ENCODE assay signal across 18 cellular contexts in genomic region chr7:3949226-3949625, GRCh38.
A peak's percentile ranks its signal among the peaks of the same experiment; 100 is the strongest.
DNase-seq lines count a peak whose midpoint lies in the region; ATAC-seq and TF ChIP-seq lines count a peak whose summit lies in the region.
"Had no signal": no experiment of that assay in that cellular context is flagged by ENCODE, and none has a peak within 500 bp of the region (broad histone marks: within the 10 kb centered on the region; RNA-seq: fewer than 3 reads in every experiment).

No MANE protein-coding gene starts in this region.

- no peaks in the 10 kb centered on the region for H3K27me3 Mint-ChIP-seq in chondrocyte (ENCODE audit: low read depth)

- H3K27ac Mint-ChIP-seq in chondrocyte (ENCODE audit: unreplicated experiment): peak overlapping the region; percentile 89

- H3K36me3 ChIP-seq in lower lobe of right lung: no peaks in the 10 kb centered on the region
- peaks cover 0 to 7% (median 0%) of the 10 kb centered on the region in 6 donors for H3K36me3 ChIP-seq in spleen
- H3K36me3 ChIP-seq in heart left ventricle: no peaks in the 10 kb centered on the region
- H3K36me3 ChIP-seq: HAP-1, MG63 had no signal

- in situ Hi-C loops in G401 (cut with HindIII; ENCODE audit: low sequenced_read_pairs): no loop called here

- H3K4me3 ChIP-seq in lower lobe of right lung (no peak overlapping the region), spleen (no peak overlapping the region), heart left ventricle (no peak overlapping the region)
- H3K4me3 ChIP-seq: HAP-1, MG63 had no signal

- peaks cover 9% of the 10 kb centered on the region for H3K36me3 Mint-ChIP-seq in chondrocyte (ENCODE audit: low read depth)

- H3K4me3 Mint-ChIP-seq in chondrocyte (ENCODE audit: unreplicated experiment): peak overlapping the region; percentile 63

- TF ChIP-seq CTCF in chondrocyte (IDR thresholded peaks at IDR 0.05): no peak
- no peak for TF ChIP-seq CTCF in lower lobe of right lung (IDR thresholded peaks at IDR 0.05)
- TF ChIP-seq CTCF in spleen (IDR thresholded peaks at IDR 0.05 in 8 of 11, conservative IDR thresholded peaks at IDR 0.05 in 3 of 11): no peak
- TF ChIP-seq CTCF in heart left ventricle (IDR thresholded peaks at IDR 0.05): no peak
- TF ChIP-seq CTCF in GM20000 (IDR thresholded peaks at IDR 0.05; ENCODE audit: extremely low read depth, missing control alignments): no peak

- H3K9me3 Mint-ChIP-seq in chondrocyte (ENCODE audit: low read depth): peaks cover 8% of the 10 kb centered on the region

- peak in 1 of 2 donors; percentile 42 for ATAC-seq in lower lobe of right lung
- no peak for ATAC-seq in heart left ventricle
- no peak for ATAC-seq in GM19351 (IDR thresholded peaks at IDR 0.05; ENCODE audit: unreplicated experiment)
- ATAC-seq: Panc1, Right ventricle myocardium inferior had no signal

- peak; percentile 2 for DNase-seq in G401 (ENCODE audit: low spot score)
- DNase-seq in chondrocyte (ENCODE audit: low spot score): no peak
- DNase-seq in lower lobe of right lung: no peak
- no peak for DNase-seq in spleen
- DNase-seq in heart left ventricle: no peak
- DNase-seq in GM20000 (ENCODE audit: low spot score): no peak
- DNase-seq in GM19240 (ENCODE audit: insufficient read length, low spot score): no peak
- DNase-seq: C1 segment of cervical spinal cord, Karpas-422, MG63, NCI-H1092 treated with DMSO at 0.1 percent for 48 hours, NCI-H2081 treated with DMSO at 0.1 percent for 48 hours, NCI-H510A treated with DMSO at 0.1 percent for 48 hours, NCI-H82 had no signal

- H3K4me1 Mint-ChIP-seq in chondrocyte (ENCODE audit: low read depth): peaks cover 14% of the 10 kb centered on the region

- H3K27ac ChIP-seq in lower lobe of right lung (peak overlapping the region; percentile 50), spleen (peak overlapping the region in 6 of 8 donors; percentile 29 to 78 (median 50)), heart left ventricle (no peak overlapping the region)

- 81 to 91% (median 81%) methylated on average over 16 of the region's 16 CpGs for WGBS in spleen, 5 donors
- 68 to 80% (median 76%) methylated on average over 16 of the region's 16 CpGs for WGBS in heart left ventricle, 4 donors

- H3K4me1 ChIP-seq in lower lobe of right lung: peaks cover under 1% of the 10 kb centered on the region
- H3K4me1 ChIP-seq in spleen: peaks cover 0 to 22% (median 10%) of the 10 kb centered on the region in 6 donors
- no peaks in the 10 kb centered on the region for H3K4me1 ChIP-seq in heart left ventricle
- H3K4me1 ChIP-seq: HAP-1 had no signal

- H3K9me3 ChIP-seq in lower lobe of right lung (no peaks in the 10 kb centered on the region), spleen (peaks cover 0 to 17% (median 13%) of the 10 kb centered on the region in 8 donors), heart left ventricle (peaks cover 0 to 18% (median 7%) of the 10 kb centered on the region in 12 donors)
- H3K9me3 ChIP-seq: HAP-1, MG63 had no signal

- H3K27me3 ChIP-seq in lower lobe of right lung (ENCODE audit: low read depth) (no peaks in the 10 kb centered on the region), spleen (replicated peaks in 1 of 7) (no peaks in the 10 kb centered on the region), heart left ventricle (peaks cover 0 to 5% (median 0%) of the 10 kb centered on the region in 9 donors)
- H3K27me3 ChIP-seq: MG63 had no signal

- no peak for TF ChIP-seq POLR2A in spleen (IDR thresholded peaks at IDR 0.05)
- TF ChIP-seq POLR2A in heart left ventricle (IDR thresholded peaks at IDR 0.05): no peak

- intact Hi-C loops in lower lobe of right lung (cut with DNase I): no loop called here
- intact Hi-C loops in spleen (cut with DNase I; ENCODE audit: low total_unique reads): no loop called here
- intact Hi-C loops in heart left ventricle (cut with DNase I): loop anchor here in 1 of 10 donors (10.0 kb wide), 1 partner anchor 56 kb away; no protein-coding TSS in a partner anchor

Comparison
In these comparisons a context has a peak if more than half of its experiments do, and no peak if none do; other contexts are left out.
1. H3K27ac ChIP-seq: peak in lower lobe of right lung (single experiment) and spleen (6 of 8); none in heart left ventricle (0 of 12).